10 cellular contexts compared by ENCODE assay signal in the genomic region with DNA sequence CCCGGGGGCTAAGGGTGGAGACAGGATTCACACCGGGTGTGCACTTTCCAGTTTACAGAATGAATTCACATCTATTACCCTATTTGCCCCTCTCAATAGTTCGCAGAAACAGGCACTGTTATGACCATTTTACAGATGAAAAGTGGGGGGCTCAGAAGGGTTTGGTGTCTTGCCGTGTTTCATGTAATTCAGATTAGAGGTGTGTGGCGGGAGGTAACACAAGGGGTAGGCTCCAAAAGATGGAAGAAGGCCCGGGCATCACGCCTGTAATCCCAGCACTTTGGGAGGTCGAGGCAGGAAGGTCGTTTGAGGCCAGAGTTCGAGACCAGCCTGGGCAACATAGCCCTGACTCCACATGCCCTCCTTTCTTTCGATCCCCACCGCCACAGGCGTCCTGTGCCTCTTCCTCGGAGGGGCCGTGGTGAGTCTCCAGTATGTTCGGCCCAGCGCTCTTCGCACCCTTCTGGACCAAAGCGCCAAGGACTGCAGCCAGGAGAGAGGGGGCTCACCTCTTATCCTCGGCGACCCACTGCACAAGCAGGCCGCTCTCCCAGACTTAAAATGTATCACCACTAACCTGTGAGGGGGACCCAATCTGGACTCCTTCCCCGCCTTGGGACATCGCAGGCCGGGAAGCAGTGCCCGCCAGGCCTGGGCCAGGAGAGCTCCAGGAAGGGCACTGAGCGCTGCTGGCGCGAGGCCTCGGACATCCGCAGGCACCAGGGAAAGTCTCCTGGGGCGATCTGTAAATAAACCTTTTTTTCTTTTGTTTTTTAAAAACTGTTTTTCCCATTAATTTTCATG. TPM values are rescaled to one million over a fixed set of nuclear protein-coding genes. Genes with fewer than 3 reads are reported as not detected.
DNase-seq lines count a peak whose midpoint lies in the region; ATAC-seq, FAIRE-seq and TF ChIP-seq lines count a peak whose summit lies in the region.
"Had no signal": no experiment of that assay in that cellular context is flagged by ENCODE, and none has a peak within 500 bp of the region (broad histone marks: within the 10 kb centered on the region; RNA-seq: fewer than 3 reads in every experiment).

No MANE protein-coding gene starts in this region.

- FAIRE-seq in A549 (lab: Jason Lieb, UNC) = no peak

- peaks cover 4% of the 10 kb centered on the region; the same call in 1 of the 2 replicates for H4K20me1 ChIP-seq in GM23338 (replicated peaks; ENCODE audit: insufficient read depth)

- no peak for TF ChIP-seq RAD21 in A549 (conservative IDR thresholded peaks at IDR 0.05 in 1 of 2, IDR thresholded peaks at IDR 0.05 in 1 of 2)

- DNase-seq in A549 (ENCODE audit: low read depth in 1 of 2, low spot score in 1 of 2) = no peak
- DNase-seq in GM23338 (ENCODE audit: low spot score) = peak; percentile 24
- DNase-seq in activated naive CD8-positive, alpha-beta T cell treated with anti-CD3 and anti-CD28 coated beads, Interleukin-2, amount 10 ng/mL, durations not matched to agents 7 days and 5 days = no peak
- no peak for DNase-seq in uterus
- no peak for DNase-seq in midbrain (lab: John Stamatoyannopoulos, UW)
- no peak for DNase-seq in stimulated activated CD4-positive, alpha-beta T cell treated with anti-CD3 and anti-CD28 coated beads, Interleukin-12 subunit alpha, Interleukin-12 subunit beta, amount 100 ng/mL, for 4 hours
- DNase-seq in HEK293T (ENCODE audit: extremely low spot score) = no peak

- peaks cover 72% of the 10 kb centered on the region for H3K27me3 Mint-ChIP-seq in GM23338 (ENCODE audit: insufficient read depth, low read depth, poor library complexity)
- peaks cover 67% of the 10 kb centered on the region for H3K27me3 Mint-ChIP-seq in activated naive CD8-positive, alpha-beta T cell treated with anti-CD3 and anti-CD28 coated beads, Interleukin-2, amount 10 ng/mL, durations not matched to agents 7 days and 5 days

- no peaks in the 10 kb centered on the region for H3K9me2 ChIP-seq in GM23338 (ENCODE audit: insufficient read depth)

- no peaks in the 10 kb centered on the region for H3F3A ChIP-seq in GM23338 (replicated peaks; ENCODE audit: low read depth)

- no peak overlapping the region for H3K4me3 ChIP-seq in A549
- peak overlapping the region; percentile 48 for H3K4me3 ChIP-seq in GM23338
- H3K4me3 ChIP-seq in muscle layer of colon (ENCODE audit: low read depth in 1 of 2, low read length in 2 of 2) = peak overlapping the region; percentile 12 to 43
- H3K4me3 ChIP-seq in uterus = no peak overlapping the region

- peaks cover 8% of the 10 kb centered on the region; the same call in 2 of the 3 replicates for H3K9me3 Mint-ChIP-seq in GM23338
- H3K9me3 Mint-ChIP-seq in activated naive CD8-positive, alpha-beta T cell treated with anti-CD3 and anti-CD28 coated beads, Interleukin-2, amount 10 ng/mL, durations not matched to agents 7 days and 5 days = no peaks in the 10 kb centered on the region

- POLR2A ChIA-PET in A549 (lab: Yijun Ruan, JAX) = interaction anchor here (0.5 kb wide), 1 partner anchor 19 kb away, joined by 5 read pairs; no protein-coding TSS in a partner anchor
- POLR2A ChIA-PET in activated naive CD8-positive, alpha-beta T cell treated with anti-CD3 and anti-CD28 coated beads, Interleukin-2, amount 10 ng/mL, durations not matched to agents 7 days and 5 days (lab: Charles Lee) = interaction anchor here (0.6 kb wide), 1 partner anchor 228 kb away, joined by 3 read pairs; no protein-coding TSS in a partner anchor
- POLR2A ChIA-PET in HEK293T (lab: Yijun Ruan, JAX) = interaction anchor here (0.7 to 1.3 kb wide), 2 partner anchors 29 to 284 kb away, joined by 3 to 4 read pairs; a partner anchor contains a TSS

- CTCF ChIA-PET in A549 (lab: Yijun Ruan, JAX) = interaction anchor here (0.8 to 2.2 kb wide), 27 partner anchors 8 to 161 kb away, joined by 3 to 13 read pairs (median 3); partner anchors contain the start of genes DUOX1 and DUOXA1
- CTCF ChIA-PET in HEK293T (lab: Yijun Ruan, JAX) = interaction anchor here (0.6 to 1.6 kb wide), 16 partner anchors 9 to 365 kb away, joined by 3 to 12 read pairs (median 5); no protein-coding TSS in a partner anchor

- peak overlapping the region; percentile 56; the same call in 1 of the 2 replicates for H2AFZ ChIP-seq in GM23338

- peak; percentile 4 to 46; a peak in 3 of 6 replicates for ATAC-seq in A549
- peak; percentile 17 for ATAC-seq in GM23338
- peak; percentile 23 for ATAC-seq in activated naive CD8-positive, alpha-beta T cell treated with anti-CD3 and anti-CD28 coated beads, Interleukin-2, amount 10 ng/mL, durations not matched to agents 7 days and 5 days (ENCODE audit: low read depth)

- H3K9ac ChIP-seq in muscle layer of colon (ENCODE audit: low read length) = no peak overlapping the region

- H3K4me1 Mint-ChIP-seq in GM23338 = peaks cover 21% of the 10 kb centered on the region
- peaks cover 12% of the 10 kb centered on the region for H3K4me1 Mint-ChIP-seq in activated naive CD8-positive, alpha-beta T cell treated with anti-CD3 and anti-CD28 coated beads, Interleukin-2, amount 10 ng/mL, durations not matched to agents 7 days and 5 days

- H3K36me3 ChIP-seq in GM23338 (ENCODE audit: insufficient read depth) = no peaks in the 10 kb centered on the region
- H3K36me3 ChIP-seq in muscle layer of colon (ENCODE audit: insufficient read depth, low read length) = no peaks in the 10 kb centered on the region
- no peaks in the 10 kb centered on the region for H3K36me3 ChIP-seq in uterus

- WGBS in A549 (ENCODE audit: missing lambda C conversion rate) = 69% methylated on average over 32 of the region's 32 CpGs

- H3K4me3 Mint-ChIP-seq in GM23338 = peak overlapping the region; percentile 63
- H3K4me3 Mint-ChIP-seq in activated naive CD8-positive, alpha-beta T cell treated with anti-CD3 and anti-CD28 coated beads, Interleukin-2, amount 10 ng/mL, durations not matched to agents 7 days and 5 days = peak overlapping the region; percentile 59

- intact Hi-C loops in uterus (cut with DNase I; ENCODE audit: low total_unique reads) = no loop called here

- TF ChIP-seq CTCF in A549 (IDR thresholded peaks at IDR 0.05) = no peak
- TF ChIP-seq CTCF in GM23338 (conservative IDR thresholded peaks at IDR 0.05; ENCODE audit: low read depth in 2 of 2) = no peak
- TF ChIP-seq CTCF in uterus (IDR thresholded peaks at IDR 0.05) = no peak

- H3K36me3 Mint-ChIP-seq in GM23338 (ENCODE audit: low read depth) = no peaks in the 10 kb centered on the region
- no peaks in the 10 kb centered on the region for H3K36me3 Mint-ChIP-seq in activated naive CD8-positive, alpha-beta T cell treated with anti-CD3 and anti-CD28 coated beads, Interleukin-2, amount 10 ng/mL, durations not matched to agents 7 days and 5 days

- peak overlapping the region; percentile 49; the same call in 2 of the 3 replicates for H3K4me2 ChIP-seq in A549
- H3K4me2 ChIP-seq in GM23338 = peak overlapping the region; percentile 76

- TF ChIP-seq POLR2A in A549 (IDR thresholded peaks at IDR 0.05; ENCODE audit: low read length) (no peak), uterus (IDR thresholded peaks at IDR 0.05) (no peak)

- no peaks in the 10 kb centered on the region for H3K9me3 ChIP-seq in A549
- no peaks in the 10 kb centered on the region for H3K9me3 ChIP-seq in muscle layer of colon (ENCODE audit: low read length)
- no peaks in the 10 kb centered on the region for H3K9me3 ChIP-seq in uterus

- H3K27me3 ChIP-seq in GM23338 (ENCODE audit: insufficient read depth) (peaks cover 92% of the 10 kb centered on the region), muscle layer of colon (ENCODE audit: control insufficient read depth in 1 of 2, insufficient read depth in 2 of 2, low read length in 2 of 2) (peaks cover 51 to 64% of the 10 kb centered on the region in 2 donors), uterus (peaks cover 10 to 32% of the 10 kb centered on the region in 2 donors)

- no peak for TF ChIP-seq EP300 in A549 (IDR thresholded peaks at IDR 0.05)

- H3K4me1 ChIP-seq in A549 = peaks cover 11% of the 10 kb centered on the region
- peaks cover 35% of the 10 kb centered on the region for H3K4me1 ChIP-seq in GM23338 (ENCODE audit: insufficient read depth)
- peaks cover 14% of the 10 kb centered on the region for H3K4me1 ChIP-seq in muscle layer of colon (ENCODE audit: insufficient read depth, low read length)
- peaks cover 0 to 12% of the 10 kb centered on the region in 2 donors for H3K4me1 ChIP-seq in uterus

- H3K27ac Mint-ChIP-seq in GM23338 = no peak overlapping the region
- no peak overlapping the region for H3K27ac Mint-ChIP-seq in activated naive CD8-positive, alpha-beta T cell treated with anti-CD3 and anti-CD28 coated beads, Interleukin-2, amount 10 ng/mL, durations not matched to agents 7 days and 5 days

- H3K79me2 ChIP-seq in GM23338 (replicated peaks; ENCODE audit: insufficient read depth) = no peaks in the 10 kb centered on the region

- H3K27ac ChIP-seq in A549 = no peak overlapping the region
- no peak overlapping the region for H3K27ac ChIP-seq in GM23338 (ENCODE audit: low read depth)
- no peak overlapping the region for H3K27ac ChIP-seq in muscle layer of colon (ENCODE audit: low read depth, low read length)
- H3K27ac ChIP-seq in uterus = no peak overlapping the region
- H3K27ac ChIP-seq: RWPE1 had no signal

RNA-seq across cellular contexts. Expression of gene DUOXA2, which starts 3.4 kb away (rescaled TPM):
- polyA plus RNA-seq in A549 (2011; rRNA removed) (not detected in 2 replicates), A549 (2017; fragmentation: RNase III; extraction: RNeasy Plus Mini Kit Qiagen cat#74134 plus additional on column Dnase treatment) (not detected in 3 replicates), GM23338 (2016; fragmentation: Nextera tagmentation; extraction: Ambion mirVana) (not detected in 2 replicates)
- polyA plus RNA-seq in A549 (2012; cell fraction: cytosol; rRNA removed) = not detected in 2 replicates
- polyA plus RNA-seq in A549 (2012; cell fraction: nucleus; rRNA removed) = not detected in 2 replicates
- not detected in 2 replicates for polyA minus RNA-seq in A549 (2011; rRNA and poly(A)+ RNA removed)
- not detected in 2 replicates for total RNA-seq in GM23338 (2014; rRNA removed; shearing (Covaris generic))
- total RNA-seq in activated naive CD8-positive, alpha-beta T cell treated with anti-CD3 and anti-CD28 coated beads, Interleukin-2, amount 10 ng/mL, durations not matched to agents 7 days and 5 days = not detected
- total RNA-seq in uterus = not detected
- total RNA-seq: cerebellum had no signal

RNA-seq across cellular contexts. Expression of gene DUOX2, which starts 3.6 kb away (rescaled TPM):
- polyA plus RNA-seq in A549 (2011; rRNA removed) (0.06 and 0.08 TPM in 2 replicates), A549 (2017; fragmentation: RNase III; extraction: RNeasy Plus Mini Kit Qiagen cat#74134 plus additional on column Dnase treatment) (0.03 to 0.07 TPM (median 0.05 TPM) in 3 replicates), GM23338 (2016; fragmentation: Nextera tagmentation; extraction: Ambion mirVana) (not detected in 2 replicates)
- polyA plus RNA-seq in A549 (2012; cell fraction: cytosol; rRNA removed) = 0.03 and 0.04 TPM in 2 replicates
- 0.11 and 0.18 TPM in 2 replicates for polyA plus RNA-seq in A549 (2012; cell fraction: nucleus; rRNA removed)
- polyA minus RNA-seq in A549 (2011; rRNA and poly(A)+ RNA removed) = 0.05 and 0.12 TPM in 2 replicates
- not detected in 2 replicates for total RNA-seq in GM23338 (2014; rRNA removed; shearing (Covaris generic))
- total RNA-seq in activated naive CD8-positive, alpha-beta T cell treated with anti-CD3 and anti-CD28 coated beads, Interleukin-2, amount 10 ng/mL, durations not matched to agents 7 days and 5 days = not detected
- under 1 TPM in 3 of 4 donors, not detected in 1; under 0.01 to 0.70 (median under 0.01) TPM for total RNA-seq in uterus
- total RNA-seq: cerebellum had no signal

RNA-seq across cellular contexts. Expression of gene DUOXA1, which starts 12.2 kb away (rescaled TPM):
- polyA plus RNA-seq in A549 (2011; rRNA removed) (0.18 and 0.24 TPM in 2 replicates), A549 (2017; fragmentation: RNase III; extraction: RNeasy Plus Mini Kit Qiagen cat#74134 plus additional on column Dnase treatment) (0.23 to 0.49 TPM (median 0.30 TPM) in 3 replicates), GM23338 (2016; fragmentation: Nextera tagmentation; extraction: Ambion mirVana) (not detected in 2 replicates)
- polyA plus RNA-seq in A549 (2012; cell fraction: cytosol; rRNA removed) = 0.07 and 0.16 TPM in 2 replicates
- polyA plus RNA-seq in A549 (2012; cell fraction: nucleus; rRNA removed) = 0.26 and 0.87 TPM in 2 replicates
- 0.24 and 0.45 TPM in 2 replicates for polyA minus RNA-seq in A549 (2011; rRNA and poly(A)+ RNA removed)
- not detected in 2 replicates for total RNA-seq in GM23338 (2014; rRNA removed; shearing (Covaris generic))
- total RNA-seq in activated naive CD8-positive, alpha-beta T cell treated with anti-CD3 and anti-CD28 coated beads, Interleukin-2, amount 10 ng/mL, durations not matched to agents 7 days and 5 days = under 1 TPM in 1 of 2 experiments, not detected in 1; 0.68 TPM
- 1 to 10 TPM in 2 of 4 donors, not detected in 2; 1.4 to 2.5 TPM for total RNA-seq in uterus
- total RNA-seq: cerebellum had no signal

RNA-seq across cellular contexts. Expression of gene DUOX1, which starts 12.3 kb away (rescaled TPM):
- polyA plus RNA-seq in A549 (2011; rRNA removed) (not detected in 2 replicates), A549 (2017; fragmentation: RNase III; extraction: RNeasy Plus Mini Kit Qiagen cat#74134 plus additional on column Dnase treatment) (not detected in 3 replicates), GM23338 (2016; fragmentation: Nextera tagmentation; extraction: Ambion mirVana) (0.66 and 0.73 TPM in 2 replicates)
- polyA plus RNA-seq in A549 (2012; cell fraction: cytosol; rRNA removed) = not detected in 2 replicates
- not detected in 2 replicates for polyA plus RNA-seq in A549 (2012; cell fraction: nucleus; rRNA removed)
- not detected in 2 replicates for polyA minus RNA-seq in A549 (2011; rRNA and poly(A)+ RNA removed)
- 0.69 and 2.1 TPM in 2 replicates for total RNA-seq in GM23338 (2014; rRNA removed; shearing (Covaris generic))
- not detected for total RNA-seq in activated naive CD8-positive, alpha-beta T cell treated with anti-CD3 and anti-CD28 coated beads, Interleukin-2, amount 10 ng/mL, durations not matched to agents 7 days and 5 days
- 1 to 10 TPM in 1 of 4 donors, under 1 TPM in 2, not detected in 1; 0.24 to 1.3 (median 0.26) TPM for total RNA-seq in uterus

Comparison
In these comparisons a context has a peak if more than half of its experiments do, and no peak if none do; other contexts are left out.
1. H3K4me3 ChIP-seq: peak in GM23338 (single experiment) and muscle layer of colon (2 of 2); none in A549 (single experiment) and uterus (0 of 2).
2. Peak in every context shown above with its lines, with median percentiles within 50 percentile points of each other: ATAC-seq.